In the genomic region with DNA sequence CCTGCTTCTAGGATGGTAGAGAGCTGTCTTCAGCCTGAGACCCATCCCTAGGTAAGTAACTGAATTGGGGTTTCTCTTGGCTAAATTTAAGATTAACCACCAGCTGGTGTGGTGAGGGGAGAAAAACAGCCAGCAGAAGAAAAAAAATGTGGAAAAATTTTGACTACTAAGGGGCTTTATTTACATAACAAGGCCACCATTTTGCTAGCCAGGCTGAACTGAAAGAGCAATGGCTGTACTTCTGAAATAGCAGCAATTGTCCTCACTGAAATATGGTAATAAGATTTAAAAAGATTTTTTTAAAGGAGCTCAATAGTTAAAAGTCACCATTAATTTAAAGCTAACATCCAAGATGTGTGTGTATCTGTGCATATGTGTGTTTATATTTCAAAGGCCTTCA, we compare ENCODE assay signal across 29 cellular contexts.
"Had no signal": no experiment of that assay in that cellular context is flagged by ENCODE, and none has a peak within 500 bp of the region (broad histone marks: within the 10 kb centered on the region; RNA-seq: fewer than 3 reads in every experiment).

No MANE protein-coding gene starts in this region.

- H3K9me3 Mint-ChIP-seq: natural killer cell treated with Interleukin-12 subunit alpha and Interleukin-12 subunit beta and Interleukin-15 and Interleukin-18, amount 100 ng/mL, for 72 hours; stimulated activated naive CD8-positive, alpha-beta T cell treated with anti-CD3 and anti-CD28 coated beads, Interleukin-15, amount 100 ng/mL, for 72 hours had no signal

- H3K27ac ChIP-seq: dorsolateral prefrontal cortex, epithelial cell of prostate, foreskin keratinocyte, heart right ventricle, neutrophil, pancreas, right lobe of liver, suprapubic skin had no signal

- H3K9me3 ChIP-seq: neutrophil, pancreas, right lobe of liver, suprapubic skin had no signal

- H3K4me3 Mint-ChIP-seq: mesothelial cell of epicardium; naive B cell; natural killer cell treated with Interleukin-12 subunit alpha and Interleukin-12 subunit beta and Interleukin-15 and Interleukin-18, amount 100 ng/mL, for 72 hours; neural crest cell; stimulated activated naive CD8-positive, alpha-beta T cell treated with anti-CD3 and anti-CD28 coated beads, Interleukin-15, amount 100 ng/mL, for 72 hours; type B pancreatic cell had no signal

- H3K36me3 ChIP-seq: heart right ventricle, neutrophil, pancreas, right lobe of liver, suprapubic skin had no signal

- H3K27ac Mint-ChIP-seq: mesothelial cell of epicardium; naive B cell; natural killer cell treated with Interleukin-12 subunit alpha and Interleukin-12 subunit beta and Interleukin-15 and Interleukin-18, amount 100 ng/mL, for 72 hours; stimulated activated naive CD8-positive, alpha-beta T cell treated with anti-CD3 and anti-CD28 coated beads, Interleukin-15, amount 100 ng/mL, for 72 hours; type B pancreatic cell had no signal

- H3K36me3 Mint-ChIP-seq: naive B cell; natural killer cell treated with Interleukin-12 subunit alpha and Interleukin-12 subunit beta and Interleukin-15 and Interleukin-18, amount 100 ng/mL, for 72 hours; type B pancreatic cell had no signal

- H3K4me1 Mint-ChIP-seq: mesothelial cell of epicardium; naive B cell; neural crest cell; stimulated activated naive CD8-positive, alpha-beta T cell treated with anti-CD3 and anti-CD28 coated beads, Interleukin-15, amount 100 ng/mL, for 72 hours had no signal

- H3K27me3 Mint-ChIP-seq: naive B cell; stimulated activated naive CD8-positive, alpha-beta T cell treated with anti-CD3 and anti-CD28 coated beads, Interleukin-15, amount 100 ng/mL, for 72 hours; type B pancreatic cell had no signal

- H3K27me3 ChIP-seq: dorsolateral prefrontal cortex, foreskin keratinocyte, heart right ventricle, neutrophil, pancreas, right lobe of liver, suprapubic skin had no signal

- ATAC-seq: esophagus mucosa; foreskin keratinocyte; heart right ventricle; left lobe of liver; mucosa of descending colon; natural killer cell treated with Interleukin-12 subunit alpha and Interleukin-12 subunit beta and Interleukin-15 and Interleukin-18, amount 100 ng/mL, for 72 hours; pancreas; stimulated activated naive CD8-positive, alpha-beta T cell treated with anti-CD3 and anti-CD28 coated beads, Interleukin-15, amount 100 ng/mL, for 72 hours had no signal

- DNase-seq: dorsolateral prefrontal cortex; effector CD4-positive, alpha-beta T cell; foreskin keratinocyte; glutamatergic neuron; heart right ventricle; hippocampal formation; kidney; mesenchymal stem cell; mucosa of descending colon; naive B cell; pancreas; retina; right lobe of liver; small intestine; stimulated activated CD4-positive, alpha-beta T cell treated with anti-CD3 and anti-CD28 coated beads, Interleukin-12 subunit alpha, Interleukin-12 subunit beta, amount 100 ng/mL, for 4 hours; stimulated activated CD4-positive, alpha-beta T cell treated with anti-CD3 and anti-CD28 coated beads, Interleukin-1b, Interleukin-23, amount 100 ng/mL, for 48 hours; stimulated activated CD4-positive, alpha-beta T cell treated with anti-CD3 and anti-CD28 coated beads, Interleukin-4, amount 100 ng/mL, for 1 hour; stimulated activated CD8-positive, alpha-beta memory T cell treated with anti-CD3 and anti-CD28 coated beads, Interleukin-4, amount 100 ng/mL, for 48 hours; stimulated activated naive CD4-positive, alpha-beta T cell; stimulated activated naive CD8-positive, alpha-beta T cell treated with anti-CD3 and anti-CD28 coated beads, Interleukin-15, amount 100 ng/mL, for 72 hours had no signal

- H3K4me3 ChIP-seq: dorsolateral prefrontal cortex, heart right ventricle, mucosa of descending colon, pancreas, right lobe of liver, suprapubic skin had no signal

- H3K4me1 ChIP-seq: foreskin keratinocyte, heart right ventricle, pancreas, suprapubic skin had no signal
